16 cellular contexts compared by ENCODE assay signal in genomic region chr14:28494196-28494595, GRCh38.
"Had no signal": no experiment of that assay in that cellular context is flagged by ENCODE, and none has a peak within 500 bp of the region (broad histone marks: within the 10 kb centered on the region; RNA-seq: fewer than 3 reads in every experiment).

No MANE protein-coding gene starts in this region.

- H3K36me3 ChIP-seq: esophagus muscularis mucosa, upper lobe of right lung had no signal

- H3K27me3 ChIP-seq: body of pancreas, esophagus muscularis mucosa, upper lobe of right lung had no signal

- ATAC-seq: body of pancreas; effector memory CD8-positive, alpha-beta T cell; left colon; mucosa of descending colon; naive thymus-derived CD8-positive, alpha-beta T cell; psoas muscle; sciatic nerve; upper lobe of right lung; WTC11 had no signal

- H3K4me3 ChIP-seq: body of pancreas, esophagus muscularis mucosa, mucosa of descending colon, psoas muscle, upper lobe of right lung had no signal

- H3K4me1 ChIP-seq: body of pancreas, esophagus muscularis mucosa, psoas muscle, upper lobe of right lung had no signal

- DNase-seq: activated CD4-positive, alpha-beta T cell treated with anti-CD3 and anti-CD28 coated beads for 48 hours; activated naive CD4-positive, alpha-beta T cell treated with anti-CD3 and anti-CD28 coated beads for 36 hours; body of pancreas; effector memory CD8-positive, alpha-beta T cell; foreskin melanocyte; head of caudate nucleus; left colon; mucosa of descending colon; naive thymus-derived CD8-positive, alpha-beta T cell; nucleus accumbens; psoas muscle; stimulated activated CD4-positive, alpha-beta T cell treated with anti-CD3 and anti-CD28 coated beads, Interleukin-12 subunit alpha, Interleukin-12 subunit beta, amount 100 ng/mL, for 4 hours; upper lobe of right lung had no signal

- H3K27ac ChIP-seq: body of pancreas, esophagus muscularis mucosa, psoas muscle, upper lobe of right lung had no signal

- H3K9me3 ChIP-seq: body of pancreas, esophagus muscularis mucosa, mucosa of descending colon, psoas muscle, upper lobe of right lung had no signal
